Comparison of ENCODE assay signal across 17 cellular contexts in genomic region chr4:138834029-138834428, GRCh38.
DNase-seq lines count a peak whose midpoint lies in the region; ATAC-seq and TF ChIP-seq lines count a peak whose summit lies in the region.
"Had no signal": no experiment of that assay in that cellular context is flagged by ENCODE, and none has a peak within 500 bp of the region (broad histone marks: within the 10 kb centered on the region; RNA-seq: fewer than 3 reads in every experiment).

No MANE protein-coding gene starts in this region.

- peaks cover 5% of the 10 kb centered on the region for H3K9me3 Mint-ChIP-seq in mesothelial cell of epicardium
- no peaks in the 10 kb centered on the region for H3K9me3 Mint-ChIP-seq in stimulated activated effector memory CD8-positive, alpha-beta T cell treated with anti-CD3 and anti-CD28 coated beads, Interleukin-12 subunit alpha, Interleukin-12 subunit beta, amount 100 ng/mL, for 72 hours

- no peaks in the 10 kb centered on the region for H3K27me3 ChIP-seq in colonic mucosa
- H3K27me3 ChIP-seq: breast epithelium, testis had no signal

- H3K9me3 ChIP-seq in colonic mucosa: no peaks in the 10 kb centered on the region
- H3K9me3 ChIP-seq: breast epithelium, testis had no signal

- H3K27me3 Mint-ChIP-seq in mesothelial cell of epicardium (ENCODE audit: low read depth): no peaks in the 10 kb centered on the region

- no peak for DNase-seq in mesothelial cell of epicardium (ENCODE audit: low spot score in 2 of 2, unreplicated experiment in 2 of 2)
- DNase-seq in activated naive CD4-positive, alpha-beta T cell (lab: John Stamatoyannopoulos, UW): no peak
- DNase-seq in colonic mucosa: no peak
- no peak for DNase-seq in stimulated activated effector memory CD8-positive, alpha-beta T cell treated with anti-CD3 and anti-CD28 coated beads, Interleukin-12 subunit alpha, Interleukin-12 subunit beta, amount 100 ng/mL, for 72 hours (ENCODE audit: low spot score in 2 of 2)
- DNase-seq: activated CD4-positive, alpha-beta T cell treated with anti-CD3 and anti-CD28 coated beads, Interleukin-2, amount 50 U/mL, for 48 hours; CD8-positive, alpha-beta memory T cell; head of caudate nucleus; Kasumi-1; nephron progenitor cell; small intestine; T-helper 9 cell; testis had no signal

- H3K4me1 ChIP-seq in colonic mucosa: no peaks in the 10 kb centered on the region
- H3K4me1 ChIP-seq: breast epithelium, testis had no signal

- peak overlapping the region; percentile 11 for H3K27ac Mint-ChIP-seq in mesothelial cell of epicardium
- no peak overlapping the region for H3K27ac Mint-ChIP-seq in stimulated activated effector memory CD8-positive, alpha-beta T cell treated with anti-CD3 and anti-CD28 coated beads, Interleukin-12 subunit alpha, Interleukin-12 subunit beta, amount 100 ng/mL, for 72 hours

- no peak overlapping the region for H3K4me3 Mint-ChIP-seq in mesothelial cell of epicardium
- H3K4me3 Mint-ChIP-seq in stimulated activated effector memory CD8-positive, alpha-beta T cell treated with anti-CD3 and anti-CD28 coated beads, Interleukin-12 subunit alpha, Interleukin-12 subunit beta, amount 100 ng/mL, for 72 hours: no peak overlapping the region
- H3K4me3 Mint-ChIP-seq: CD8-positive, alpha-beta memory T cell had no signal

- intact Hi-C loops in colonic mucosa (cut with DNase I): no loop called here

- TF ChIP-seq CTCF in mesothelial cell of epicardium (IDR thresholded peaks at IDR 0.05; ENCODE audit: unreplicated experiment): no peak
- no peak for TF ChIP-seq CTCF in colonic mucosa (IDR thresholded peaks at IDR 0.05)

- H3K27ac ChIP-seq in colonic mucosa: no peak overlapping the region
- H3K27ac ChIP-seq: breast epithelium, testis had no signal

- no peak overlapping the region for H3K4me3 ChIP-seq in colonic mucosa
- H3K4me3 ChIP-seq: breast epithelium, testis had no signal

- peak; percentile 78 for ATAC-seq in GM19438 (IDR thresholded peaks at IDR 0.05; ENCODE audit: low read depth, unreplicated experiment)
- ATAC-seq in HG02759 (IDR thresholded peaks at IDR 0.05; ENCODE audit: unreplicated experiment): peak; percentile 56
- peak; percentile 82 for ATAC-seq in HG03571 (IDR thresholded peaks at IDR 0.05; ENCODE audit: unreplicated experiment)
- ATAC-seq in stimulated activated effector memory CD8-positive, alpha-beta T cell treated with anti-CD3 and anti-CD28 coated beads, Interleukin-12 subunit alpha, Interleukin-12 subunit beta, amount 100 ng/mL, for 72 hours: no peak
- ATAC-seq: left lobe of liver had no signal

- H3K9ac ChIP-seq in colonic mucosa (ENCODE audit: low read depth in 2 of 2, low read length in 2 of 2): no peak overlapping the region

- no peaks in the 10 kb centered on the region for H3K36me3 ChIP-seq in colonic mucosa
- H3K36me3 ChIP-seq: breast epithelium had no signal

- H3K36me3 Mint-ChIP-seq in mesothelial cell of epicardium: no peaks in the 10 kb centered on the region
- no peaks in the 10 kb centered on the region for H3K36me3 Mint-ChIP-seq in stimulated activated effector memory CD8-positive, alpha-beta T cell treated with anti-CD3 and anti-CD28 coated beads, Interleukin-12 subunit alpha, Interleukin-12 subunit beta, amount 100 ng/mL, for 72 hours
- H3K36me3 Mint-ChIP-seq: CD8-positive, alpha-beta memory T cell had no signal

- H3K4me1 Mint-ChIP-seq in mesothelial cell of epicardium: peaks cover 26% of the 10 kb centered on the region
- H3K4me1 Mint-ChIP-seq in stimulated activated effector memory CD8-positive, alpha-beta T cell treated with anti-CD3 and anti-CD28 coated beads, Interleukin-12 subunit alpha, Interleukin-12 subunit beta, amount 100 ng/mL, for 72 hours: no peaks in the 10 kb centered on the region
- H3K4me1 Mint-ChIP-seq: CD8-positive, alpha-beta memory T cell had no signal
